Comparison of ENCODE assay signal across 9 cellular contexts in the genomic region with DNA sequence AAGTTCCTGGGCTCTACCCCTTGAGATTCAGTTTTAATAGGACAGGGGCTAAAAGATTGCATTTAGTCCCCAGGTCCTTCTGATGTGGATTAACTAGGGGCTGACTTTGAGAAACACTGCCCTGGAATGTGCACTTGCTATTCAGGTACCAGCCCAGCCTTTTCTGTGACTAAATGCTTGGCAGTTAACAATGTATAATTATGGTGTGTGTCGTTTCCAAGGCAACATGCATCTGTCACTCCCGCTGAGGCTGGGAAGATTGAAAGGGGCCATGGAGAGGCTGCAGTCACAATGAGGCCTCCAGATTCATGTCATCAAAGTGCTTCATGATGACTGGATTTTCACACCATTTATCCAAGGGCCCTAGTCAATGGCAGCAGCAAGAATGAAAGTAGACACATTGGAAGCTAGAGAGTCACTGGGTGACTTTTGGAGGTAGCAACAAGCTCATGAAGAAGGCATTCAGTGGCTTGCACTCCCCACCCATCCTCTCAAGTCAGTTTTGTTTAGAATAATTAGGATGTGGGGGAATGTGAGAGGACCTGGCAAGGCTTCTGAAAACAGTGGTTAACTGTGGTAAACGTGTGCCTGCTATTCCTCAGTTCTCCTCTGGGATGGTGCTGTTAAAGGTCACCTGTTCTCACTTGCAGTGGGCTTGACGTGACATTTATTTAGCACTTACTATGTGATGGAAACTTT. TPM values are rescaled to one million over a fixed set of nuclear protein-coding genes. Genes with fewer than 3 reads are reported as not detected.
A peak's percentile ranks its signal among the peaks of the same experiment; 100 is the strongest.
DNase-seq lines count a peak whose midpoint lies in the region; ATAC-seq and TF ChIP-seq lines count a peak whose summit lies in the region.
"Had no signal": no experiment of that assay in that cellular context is flagged by ENCODE, and none has a peak within 500 bp of the region (broad histone marks: within the 10 kb centered on the region; RNA-seq: fewer than 3 reads in every experiment).

No MANE protein-coding gene starts in this region.

- H3K9me3 ChIP-seq in Caco-2: no peaks in the 10 kb centered on the region
- H3K9me3 ChIP-seq: colonic mucosa had no signal

- peak; percentile 43 to 49 for DNase-seq in Caco-2
- DNase-seq in M059J (ENCODE audit: low read depth): peak; percentile 98
- DNase-seq in astrocyte of the hippocampus (ENCODE audit: low read depth, low spot score): peak; percentile 92
- peak; percentile 87 to 88 for DNase-seq in lung microvascular endothelial cell (ENCODE audit: low read depth in 2 of 2)
- DNase-seq in activated gamma-delta T cell (lab: John Stamatoyannopoulos, UW): no peak
- DNase-seq in NCI-H526 treated with DMSO at 0.1 percent for 48 hours (lab: John Stamatoyannopoulos, UW): no peak
- DNase-seq in coronary artery (ENCODE audit: low spot score): no peak
- DNase-seq: colonic mucosa had no signal

- peaks cover 53% of the 10 kb centered on the region for H3K4me1 ChIP-seq in Caco-2

- H3K9me3 Mint-ChIP-seq in Caco-2 (ENCODE audit: unreplicated experiment): no peaks in the 10 kb centered on the region

- no peak overlapping the region for H3K4me3 ChIP-seq in Caco-2 (ENCODE audit: low read depth, low read length)
- H3K4me3 ChIP-seq in coronary artery: no peak overlapping the region
- H3K4me3 ChIP-seq: colonic mucosa had no signal

- BruUV-seq in Caco-2 (replicated peaks; lab: Mats Ljungman, UMichigan): no TSS peak

- TF ChIP-seq CTCF in Caco-2 (IDR thresholded peaks at IDR 0.05; ENCODE audit: insufficient read depth in 1 of 2, low read depth in 1 of 2, low read length in 1 of 2, severe bottlenecking in 1 of 2, unreplicated experiment in 1 of 2) (no peak), coronary artery (IDR thresholded peaks at IDR 0.05) (no peak)

- H3K27me3 Mint-ChIP-seq in Caco-2 (ENCODE audit: insufficient read depth, unreplicated experiment): no peaks in the 10 kb centered on the region

- peaks cover 50% of the 10 kb centered on the region for H3K4me1 Mint-ChIP-seq in Caco-2 (ENCODE audit: low read depth, unreplicated experiment)

- H3K27me3 ChIP-seq in Caco-2 (replicated peaks; ENCODE audit: control insufficient read depth, insufficient read depth, low read length): no peaks in the 10 kb centered on the region
- H3K27me3 ChIP-seq: colonic mucosa had no signal

- POLR2A ChIA-PET in Caco-2 (lab: Charles Lee): interaction anchor here (0.6 kb wide), 1 partner anchor 27 kb away, joined by 3 read pairs; no protein-coding TSS in a partner anchor

- peak overlapping the region; percentile 88 for H3K27ac Mint-ChIP-seq in Caco-2 (ENCODE audit: unreplicated experiment)

- CTCF ChIA-PET in Caco-2 (lab: Charles Lee): no interaction called here

- H3K36me3 ChIP-seq in Caco-2 (ENCODE audit: control insufficient read depth, insufficient read depth, low read length): no peaks in the 10 kb centered on the region
- H3K36me3 ChIP-seq: colonic mucosa had no signal

- peak overlapping the region; percentile 59 for H3K4me3 Mint-ChIP-seq in Caco-2 (ENCODE audit: unreplicated experiment)

- H3K27ac ChIP-seq in coronary artery: peak overlapping the region in 1 of 2 donors; percentile 47
- H3K27ac ChIP-seq: colonic mucosa had no signal

- intact Hi-C loops in Caco-2 (cut with micrococcal nuclease; ENCODE audit: unreplicated experiment): no loop called here

- ATAC-seq in activated CD4-positive, CD25-positive, alpha-beta regulatory T cell treated with anti-CD3 and anti-CD28 coated beads, Interleukin-2, amount 50 U/mL, for 24 hours: no peak

- peaks cover 21% of the 10 kb centered on the region for H3K36me3 Mint-ChIP-seq in Caco-2 (ENCODE audit: insufficient read depth, unreplicated experiment)

RNA-seq across cellular contexts. Expression of gene RAI14, which starts 28.3 kb away (rescaled TPM):
- total RNA-seq in Caco-2 (2022): 71.5 and 73.9 TPM in 2 replicates
- total RNA-seq in M059J (2014; rRNA removed; shearing (Covaris generic)): 77.5 and 117 TPM in 2 replicates
- 116 and 187 TPM in 2 replicates for total RNA-seq in lung microvascular endothelial cell

Comparison
In these comparisons a context has a peak if more than half of its experiments do, and no peak if none do; other contexts are left out.
1. DNase-seq: peak in Caco-2 (2 of 2), M059J (single experiment), astrocyte of the hippocampus (single experiment) and lung microvascular endothelial cell (2 of 2); none in activated gamma-delta T cell (single experiment), NCI-H526 treated with DMSO at 0.1 percent for 48 hours (single experiment) and coronary artery (single experiment).